8 cellular contexts compared by ENCODE assay signal in the genomic region with DNA sequence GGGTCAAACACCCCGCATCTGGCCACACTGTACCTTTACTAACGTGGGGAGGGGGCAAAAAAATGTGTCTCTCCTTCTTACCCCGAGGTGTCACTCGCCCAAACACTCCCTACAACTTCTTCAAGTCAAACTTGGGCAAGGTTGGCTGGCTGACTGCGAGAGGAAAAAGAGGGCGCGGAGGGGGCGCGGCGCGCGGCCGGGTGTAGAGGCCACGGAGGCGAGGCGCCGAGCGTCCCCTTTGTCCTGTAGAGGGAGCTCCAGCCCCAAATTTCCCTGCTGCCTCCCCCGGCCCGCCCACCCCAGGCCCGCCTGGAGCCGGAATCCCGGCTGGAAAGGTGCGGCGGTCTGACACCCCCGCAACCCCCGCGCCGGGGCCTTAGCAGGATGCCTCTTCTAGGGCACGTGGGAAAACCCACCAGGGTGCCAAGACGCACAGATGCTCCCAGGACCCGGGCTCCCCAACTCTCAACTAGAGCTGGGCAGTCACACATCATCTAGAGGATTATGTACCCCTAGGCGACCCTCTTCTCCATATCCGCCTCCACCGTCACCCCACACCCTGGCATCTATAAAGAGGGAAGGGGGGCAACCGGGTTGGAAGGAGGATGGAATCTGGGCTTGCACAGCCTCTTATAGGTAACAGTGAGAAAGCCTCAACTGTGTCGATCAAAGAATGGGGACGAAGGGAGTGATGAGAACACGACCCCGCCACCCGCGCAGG. TPM values are rescaled to one million over a fixed set of nuclear protein-coding genes. Genes with fewer than 3 reads are reported as not detected.
DNase-seq lines count a peak whose midpoint lies in the region; ATAC-seq and TF ChIP-seq lines count a peak whose summit lies in the region.

No MANE protein-coding gene starts in this region.

- no TSS peak for BruUV-seq in A673 (replicated peaks; lab: Mats Ljungman, UMichigan)

- no peak overlapping the region for H3K23ac ChIP-seq in H9 (ENCODE audit: insufficient read length, low read depth, low read length)

- H3K27me3 ChIP-seq in A673 (replicated peaks; ENCODE audit: insufficient read depth, low read depth, low read length, poor library complexity) = no peaks in the 10 kb centered on the region
- peaks cover 53% of the 10 kb centered on the region for H3K27me3 ChIP-seq in H9 (ENCODE audit: insufficient read depth, low read length)
- peaks cover 0 to 39% of the 10 kb centered on the region in 2 donors for H3K27me3 ChIP-seq in body of pancreas
- H3K27me3 ChIP-seq in vagina = no peaks in the 10 kb centered on the region

- H2BK12ac ChIP-seq in H9 (ENCODE audit: insufficient read length, low read depth, low read length) = no peak overlapping the region

- H3K4me2 ChIP-seq in H9 (ENCODE audit: insufficient read depth, insufficient read length, low read length) = peak overlapping the region; percentile 48

- H3K9me3 Mint-ChIP-seq in H9 = no peaks in the 10 kb centered on the region; a peak in 1 of 5 replicates

- H4K5ac ChIP-seq in H9 (ENCODE audit: insufficient read length, low read depth, low read length) = no peak overlapping the region

- no peak overlapping the region for H2AK5ac ChIP-seq in H9 (ENCODE audit: insufficient read length, low read length)

- TF ChIP-seq CTCF in A673 (conservative IDR thresholded peaks at IDR 0.05; ENCODE audit: low read depth, low read length) (peak; percentile 54), H9 (conservative IDR thresholded peaks at IDR 0.05) (peak; percentile 91), body of pancreas (IDR thresholded peaks at IDR 0.05) (peak; percentile 38 to 68 (median 46)), vagina (IDR thresholded peaks at IDR 0.05) (peak in 2 of 3 experiments; percentile 9 to 44)

- CTCF ChIA-PET in A673 (lab: Charles Lee) = interaction anchor here (0.6 kb wide), 1 partner anchor 72 kb away, joined by 3 read pairs; no protein-coding TSS in a partner anchor

- H4K91ac ChIP-seq in H9 (ENCODE audit: insufficient read length, low read depth, low read length) = no peak overlapping the region

- H3K4me1 ChIP-seq in A673 (ENCODE audit: insufficient read depth, low read length, poor library complexity, severe bottlenecking) (no peaks in the 10 kb centered on the region), H9 (ENCODE audit: insufficient read depth, low read length) (no peaks in the 10 kb centered on the region), body of pancreas (peaks cover 54% of the 10 kb centered on the region), vagina (peaks cover 40% of the 10 kb centered on the region)

- H4K20me1 ChIP-seq in H9 (ENCODE audit: control insufficient read depth, insufficient read depth, insufficient read length) = no peaks in the 10 kb centered on the region

- H3K27ac Mint-ChIP-seq in H9 = no peak overlapping the region

- H3K79me1 ChIP-seq in H9 (ENCODE audit: insufficient read depth, low read depth, low read length, poor library complexity, severe bottlenecking) = no peaks in the 10 kb centered on the region

- no peak overlapping the region for H3K9ac ChIP-seq in H9 (ENCODE audit: extremely low read depth, insufficient read length, low read length)

- no peak overlapping the region for H3K4ac ChIP-seq in H9 (ENCODE audit: low read depth, low read length)

- H3K36me3 Mint-ChIP-seq in H9 (ENCODE audit: insufficient read depth in 1 of 3, low read depth in 3 of 3) = no peaks in the 10 kb centered on the region; a peak in 1 of 7 replicates

- H3K27ac ChIP-seq in A673 (ENCODE audit: low read depth, low read length, poor library complexity, severe bottlenecking) = no peak overlapping the region
- no peak overlapping the region for H3K27ac ChIP-seq in H9 (ENCODE audit: insufficient read length, low read depth, low read length)
- H3K27ac ChIP-seq in body of pancreas = no peak overlapping the region
- no peak overlapping the region for H3K27ac ChIP-seq in vagina

- no peak overlapping the region for H3K56ac ChIP-seq in H9 (ENCODE audit: insufficient read length, low read depth, low read length)

- peaks cover 17% of the 10 kb centered on the region for H3K23me2 ChIP-seq in H9 (ENCODE audit: insufficient read length, low read depth, low read length, poor library complexity, severe bottlenecking)

- H3K27me3 Mint-ChIP-seq in H9 (ENCODE audit: low read depth) = peaks cover 85% of the 10 kb centered on the region

- H3K14ac ChIP-seq in H9 (ENCODE audit: insufficient read depth, low read length) = no peak overlapping the region

- H3K36me3 ChIP-seq in A673 (ENCODE audit: insufficient read depth, low read length, poor library complexity, severe bottlenecking) (peaks cover 8% of the 10 kb centered on the region), body of pancreas (replicated peaks in 1 of 2; ENCODE audit: insufficient read depth in 1 of 2, low read depth in 2 of 2) (no peaks in the 10 kb centered on the region), vagina (no peaks in the 10 kb centered on the region)

- peak; percentile 60 for DNase-seq in A673 (ENCODE audit: low spot score)
- DNase-seq in H9 = peak; percentile 63
- peak; percentile 40 to 59 (median 50) for DNase-seq in body of pancreas
- DNase-seq in kidney tubule cell (ENCODE audit: low spot score) = peak; percentile 45
- no peak for DNase-seq in vagina (ENCODE audit: extremely low spot score in 2 of 2)
- no peak for DNase-seq in globus pallidus (ENCODE audit: low spot score)
- DNase-seq in amniotic stem cell (lab: John Stamatoyannopoulos, UW) = no peak

- H3K4me1 Mint-ChIP-seq in H9 = peaks cover 20 to 40% of the 10 kb centered on the region in 2 experiments

- H4K8ac ChIP-seq in H9 (replicated peaks; ENCODE audit: insufficient read length, low read depth, low read length) = no peak overlapping the region

- intact Hi-C loops in A673 (cut with micrococcal nuclease; ENCODE audit: unreplicated experiment) (loop anchor here (2.0 to 10.0 kb wide), 3 partner anchors 192 to 510 kb away; no protein-coding TSS in a partner anchor), body of pancreas (cut with DNase I) (no loop called here), vagina (cut with DNase I) (loop anchor here (10.0 kb wide), 2 partner anchors 162 to 728 kb away; no protein-coding TSS in a partner anchor)

- POLR2A ChIA-PET in A673 (lab: Charles Lee; ENCODE audit: low non-redundant PET) = no interaction called here

- TF ChIP-seq POLR2A in body of pancreas (IDR thresholded peaks at IDR 0.05) (no peak), vagina (IDR thresholded peaks at IDR 0.05) (no peak)

- no peak overlapping the region for H2BK20ac ChIP-seq in H9 (ENCODE audit: low read depth, low read length, poor library complexity, severe bottlenecking)

- H3K9me3 ChIP-seq in A673 (ENCODE audit: low read depth, low read length, poor library complexity, severe bottlenecking) = no peaks in the 10 kb centered on the region
- no peaks in the 10 kb centered on the region for H3K9me3 ChIP-seq in H9 (ENCODE audit: control insufficient read depth, low read depth, low read length)
- no peaks in the 10 kb centered on the region for H3K9me3 ChIP-seq in body of pancreas
- no peaks in the 10 kb centered on the region for H3K9me3 ChIP-seq in vagina

- no peak overlapping the region for H2AFZ ChIP-seq in H9 (ENCODE audit: low read length)

- no peak overlapping the region for H2BK120ac ChIP-seq in H9 (ENCODE audit: low read depth, low read length, poor library complexity, severe bottlenecking)

- H3T11ph ChIP-seq in H9 (ENCODE audit: low read length) = no peak overlapping the region

- H3K79me2 ChIP-seq in H9 (ENCODE audit: insufficient read depth, low read length) = no peaks in the 10 kb centered on the region

- peak overlapping the region; percentile 15 for H3K4me3 ChIP-seq in A673 (ENCODE audit: low read depth, low read length, poor library complexity, severe bottlenecking)
- no peak overlapping the region for H3K4me3 ChIP-seq in body of pancreas
- peak overlapping the region in 1 of 2 donors; percentile 61 for H3K4me3 ChIP-seq in vagina

- ATAC-seq in body of pancreas = no peak
- ATAC-seq in GM19455 (IDR thresholded peaks at IDR 0.05; ENCODE audit: unreplicated experiment) = no peak

- H3K18ac ChIP-seq in H9 (ENCODE audit: insufficient read length, low read depth, low read length) = no peak overlapping the region

- no peak overlapping the region for H2BK15ac ChIP-seq in H9 (ENCODE audit: low read depth, low read length)

- H3K4me3 Mint-ChIP-seq in H9 = peak overlapping the region; percentile 59 to 81

- H2BK5ac ChIP-seq in H9 (ENCODE audit: insufficient read length, low read length) = no peak overlapping the region

- no CpG with 5 or more reads among the region's 42 CpGs for WGBS in H9 (ENCODE audit: extremely low coverage, insufficient read length, low lambda C conversion rate)
- 8 to 23% methylated on average over 25 to 35 of the region's 42 CpGs for WGBS in body of pancreas, 2 donors

RNA-seq across cellular contexts. Expression of a gene that starts 4.2 kb away (rescaled TPM):
- total RNA-seq in A673 (2021) = 22.7 and 22.9 TPM in 2 replicates
- 1.8 and 2.4 TPM in 2 replicates for total RNA-seq in H9 (2021)
- 1 to 10 TPM; 1.6 to 2.6 TPM for total RNA-seq in body of pancreas
- 16.5 TPM for total RNA-seq in vagina

Comparison
In these comparisons a context has a peak if more than half of its experiments do, and no peak if none do; other contexts are left out.
1. DNase-seq: peak in A673 (single experiment), H9 (single experiment), body of pancreas (4 of 4) and kidney tubule cell (single experiment); none in vagina (0 of 2), globus pallidus (single experiment) and amniotic stem cell (single experiment).
2. CTCF ChIP-seq: peak in every context shown above with its lines; median percentile 91 in H9; 54 in A673; 46 in body of pancreas; 26 in vagina.